In genomic region chr5:108148715-108149139, GRCh38 we compare ENCODE assay signal across 8 cellular contexts.
A peak's percentile ranks its signal among the peaks of the same experiment; 100 is the strongest.
DNase-seq lines count a peak whose midpoint lies in the region; ATAC-seq, FAIRE-seq and TF ChIP-seq lines count a peak whose summit lies in the region.

No MANE protein-coding gene starts in this region.

- no peak overlapping the region for H3K27ac ChIP-seq in PC-3 (ENCODE audit: low read length)

- peak; percentile 29 for DNase-seq in SIG-M5 treated with dmso at 0.1 percent for 504 hours (lab: John Stamatoyannopoulos, UW; ENCODE audit: unreplicated experiment)
- DNase-seq in SIG-M5 (lab: John Stamatoyannopoulos, UW) = no peak
- DNase-seq in PC-3 = peak; percentile 59
- DNase-seq in frontal cortex (ENCODE audit: low spot score in 2 of 2) = peak in 1 of 2 donors; percentile 6
- DNase-seq in effector CD8-positive, alpha-beta T cell (lab: John Stamatoyannopoulos, UW) = no peak
- no peak for DNase-seq in stimulated activated CD4-positive, alpha-beta T cell treated with anti-CD3 and anti-CD28 coated beads, Interleukin-12 subunit alpha, Interleukin-12 subunit beta, amount 100 ng/mL, for 4 hours
- DNase-seq in DMS153 (lab: John Stamatoyannopoulos, UW) = no peak

- no peaks in the 10 kb centered on the region for H3K9me3 ChIP-seq in PC-3 (ENCODE audit: low read length)

- intact Hi-C loops in PC-3 (cut with micrococcal nuclease) = loop anchor here (1.0 to 2.0 kb wide), 3 partner anchors 112 to 405 kb away; no protein-coding TSS in a partner anchor

- TF ChIP-seq CTCF in PC-3 (conservative IDR thresholded peaks at IDR 0.05; ENCODE audit: low read depth, low read length) = peak; percentile 86

- H3K27me3 ChIP-seq in PC-3 (ENCODE audit: low read length) = no peaks in the 10 kb centered on the region

- H3F3A ChIP-seq in PC-3 (ENCODE audit: low read length, unreplicated experiment) = no peaks in the 10 kb centered on the region

- no peaks in the 10 kb centered on the region for H3K4me1 ChIP-seq in PC-3 (ENCODE audit: insufficient read depth, low read length)

- no peaks in the 10 kb centered on the region for H3K79me2 ChIP-seq in PC-3 (ENCODE audit: low read length)

- no TSS peak for BruUV-seq in PC-3 (replicated peaks; lab: Mats Ljungman, UMichigan)

- no peak overlapping the region for H2AFZ ChIP-seq in PC-3 (ENCODE audit: low read length)

- no peak overlapping the region for H3K9ac ChIP-seq in PC-3 (ENCODE audit: low read length)

- no peaks in the 10 kb centered on the region for H3K36me3 ChIP-seq in PC-3 (ENCODE audit: low read depth, low read length)

- H3K4me2 ChIP-seq in PC-3 (ENCODE audit: low read length) = no peak overlapping the region

- no peaks in the 10 kb centered on the region for H3K9me2 ChIP-seq in PC-3 (replicated peaks; ENCODE audit: low read length)

- H3K4me3 ChIP-seq in PC-3 (ENCODE audit: low read length) = no peak overlapping the region

- peak; percentile 33 for FAIRE-seq in frontal cortex (lab: Jason Lieb, UNC)

- ATAC-seq in HG02763 (IDR thresholded peaks at IDR 0.05; ENCODE audit: unreplicated experiment) (peak; percentile 56), PC-3 (peak; percentile 90)

- POLR2A ChIA-PET in PC-3 (lab: Charles Lee; ENCODE audit: unreplicated experiment) = no interaction called here

- no peaks in the 10 kb centered on the region for H4K20me1 ChIP-seq in PC-3 (ENCODE audit: low read length)

- CTCF ChIA-PET in PC-3 (lab: Charles Lee) = no interaction called here

Comparison
In these comparisons a context has a peak if more than half of its experiments do, and no peak if none do; other contexts are left out.
1. DNase-seq: peak in SIG-M5 treated with dmso at 0.1 percent for 504 hours (single experiment) and PC-3 (single experiment); none in SIG-M5 (single experiment), effector CD8-positive, alpha-beta T cell (single experiment), stimulated activated CD4-positive, alpha-beta T cell treated with anti-CD3 and anti-CD28 coated beads, Interleukin-12 subunit alpha, Interleukin-12 subunit beta, amount 100 ng/mL, for 4 hours (single experiment) and DMS153 (single experiment).